8 cellular contexts compared by ENCODE assay signal in genomic region chr19:52786464-52787354, GRCh38. TPM values are rescaled to one million over a fixed set of nuclear protein-coding genes. Genes with fewer than 3 reads are reported as not detected.
DNase-seq lines count a peak whose midpoint lies in the region; ATAC-seq and TF ChIP-seq lines count a peak whose summit lies in the region.
"Not testable (repeated sequence)": the region's sequence is repeated elsewhere in the genome, so short reads cannot be mapped to it uniquely, and the experiment has no call there.

Gene ZNF600 (minus strand): TSS chr19:52786791. CDS start chr19:52778888, 7,903 bp downstream.

- peak within 1 kb of the TSS; percentile 74 for H3K4me3 ChIP-seq in mesendoderm (ENCODE audit: low read length)

- CTCF ChIA-PET in CD4-positive, alpha-beta T cell (lab: Charles Lee): not testable (repeated sequence)

- peak within 1 kb of the TSS; percentile 93 for H3K4me3 Mint-ChIP-seq in CD4-positive, alpha-beta T cell
- H3K4me3 Mint-ChIP-seq in endothelial cell (ENCODE audit: unreplicated experiment): peak within 1 kb of the TSS; percentile 90

- TF ChIP-seq CTCF in CD4-positive, alpha-beta T cell (IDR thresholded peaks at IDR 0.05); endothelial cell (IDR thresholded peaks at IDR 0.05; ENCODE audit: unreplicated experiment): not testable (repeated sequence)

- not testable (repeated sequence) for H3K9me3 ChIP-seq in CD4-positive, alpha-beta T cell (ENCODE audit: control insufficient read depth, low read length)

- peak within 1 kb of the TSS; percentile 46 for H3K27ac ChIP-seq in CD4-positive, alpha-beta T cell (ENCODE audit: low read depth, low read length)
- H3K27ac ChIP-seq in mesendoderm (ENCODE audit: low read depth, low read length): peak within 1 kb of the TSS; percentile 17

- H3K56ac ChIP-seq in mesendoderm (ENCODE audit: low read length): peak within 1 kb of the TSS; percentile 82

- H3K79me1 ChIP-seq in mesendoderm (ENCODE audit: low read length): not testable (repeated sequence)

- H3K36me3 ChIP-seq in mesendoderm (ENCODE audit: control insufficient read depth, insufficient read depth, low read length): not testable (repeated sequence)

- not testable (repeated sequence) for H3K27me3 Mint-ChIP-seq in CD4-positive, alpha-beta T cell; endothelial cell (ENCODE audit: unreplicated experiment)

- H3K9ac ChIP-seq in mesendoderm (ENCODE audit: low read length): peak within 1 kb of the TSS; percentile 78

- WGBS in mesendoderm (ENCODE audit: extremely low coverage, insufficient coverage, low lambda C conversion rate): no CpG with 5 or more reads among the region's 47 CpGs

- not testable (repeated sequence) for H2BK15ac ChIP-seq in mesendoderm (replicated peaks; ENCODE audit: low read depth)

- H3K18ac ChIP-seq in mesendoderm (ENCODE audit: low read length): peak within 1 kb of the TSS; percentile 61

- peak; percentile 26 to 78 (median 60) for DNase-seq in CD4-positive, alpha-beta T cell
- DNase-seq in OCI-M1 (lab: John Stamatoyannopoulos, UW): peak; percentile 91
- peak; percentile 68 for DNase-seq in activated T-cell treated with anti-CD3 and anti-CD28 coated beads for 1 hour (ENCODE audit: low read depth)
- DNase-seq in endothelial cell (ENCODE audit: low spot score): peak; percentile 70
- DNase-seq in mesendoderm: peak; percentile 92
- peak; percentile 56 to 79 (median 62) for DNase-seq in stimulated activated CD4-positive, alpha-beta T cell treated with anti-CD3 and anti-CD28 coated beads, TNF-alpha, amount 100 ng/mL, for 24 hours (ENCODE audit: low read depth in 3 of 3)

- not testable (repeated sequence) for H4K8ac ChIP-seq in mesendoderm (ENCODE audit: low read depth, low read length)

- POLR2A ChIA-PET in CD4-positive, alpha-beta T cell (lab: Charles Lee): interaction anchor here (0.7 kb wide), 1 partner anchor 72 kb away, joined by 3 read pairs; no protein-coding TSS in a partner anchor

- H3K9me3 Mint-ChIP-seq in CD4-positive, alpha-beta T cell; endothelial cell (ENCODE audit: unreplicated experiment): not testable (repeated sequence)

- H3K36me3 Mint-ChIP-seq in CD4-positive, alpha-beta T cell (ENCODE audit: low read depth): peaks cover 45% of the 10 kb centered on the region
- peaks cover 11% of the 10 kb centered on the region for H3K36me3 Mint-ChIP-seq in endothelial cell (ENCODE audit: low read depth, unreplicated experiment)

- H3K4me1 Mint-ChIP-seq in CD4-positive, alpha-beta T cell (ENCODE audit: low read depth): peaks cover 34% of the 10 kb centered on the region
- not testable (repeated sequence) for H3K4me1 Mint-ChIP-seq in endothelial cell (ENCODE audit: unreplicated experiment)

- peak within 1 kb of the TSS; percentile 85 for H3K4me2 ChIP-seq in mesendoderm (ENCODE audit: low read length)

- not testable (repeated sequence) for H3K4me1 ChIP-seq in mesendoderm (ENCODE audit: control insufficient read depth, low read depth, low read length)

- H3K79me2 ChIP-seq in mesendoderm (ENCODE audit: control insufficient read depth, insufficient read depth, low read length): not testable (repeated sequence)

- intact Hi-C loops in CD4-positive, alpha-beta T cell (cut with DNase I, micrococcal nuclease): loop anchor here in 1 of 2 experiments (10.0 kb wide), 1 partner anchor 158 kb away; no protein-coding TSS in a partner anchor

- not testable (repeated sequence) for H2BK5ac ChIP-seq in mesendoderm (ENCODE audit: low read length)

- not testable (repeated sequence) for H4K5ac ChIP-seq in mesendoderm (ENCODE audit: low read length)

- ATAC-seq in CD4-positive, alpha-beta T cell (ENCODE audit: poor library complexity): peak; percentile 92
- peak; percentile 99 for ATAC-seq in GM19397 (IDR thresholded peaks at IDR 0.05; ENCODE audit: unreplicated experiment)
- ATAC-seq in HG03565 (IDR thresholded peaks at IDR 0.05; ENCODE audit: unreplicated experiment): peak; percentile 68

- H3K27ac Mint-ChIP-seq in CD4-positive, alpha-beta T cell: peak within 1 kb of the TSS; percentile 82
- H3K27ac Mint-ChIP-seq in endothelial cell (ENCODE audit: unreplicated experiment): not testable (repeated sequence)

- H2BK120ac ChIP-seq in mesendoderm (ENCODE audit: low read depth, low read length): not testable (repeated sequence)

- not testable (repeated sequence) for H2AK5ac ChIP-seq in mesendoderm (ENCODE audit: low read length)

- H3K23ac ChIP-seq in mesendoderm (ENCODE audit: low read length): peak within 1 kb of the TSS; percentile 66

- H3K4ac ChIP-seq in mesendoderm (ENCODE audit: low read depth, low read length): not testable (repeated sequence)

- H3K27me3 ChIP-seq in CD4-positive, alpha-beta T cell (ENCODE audit: control insufficient read depth, insufficient read depth, low read length); mesendoderm (ENCODE audit: insufficient read depth, low read length, poor library complexity): not testable (repeated sequence)

RNA-seq across cellular contexts. Expression of gene ZNF600, which starts in this region (rescaled TPM):
- 10 to 100 TPM; 11.2 to 13.4 TPM for total RNA-seq in CD4-positive, alpha-beta T cell
- total RNA-seq in endothelial cell (ENCODE audit: unreplicated experiment): 6.6 TPM
- polyA plus RNA-seq in mesendoderm (2013, experiment 1 of 2): 19.5 TPM
- polyA plus RNA-seq in mesendoderm (2013, experiment 2 of 2): 19.6 TPM

Comparison
In these comparisons a context has a peak if more than half of its experiments do, and no peak if none do; other contexts are left out.
1. Peak in every context shown above with its lines: DNase-seq, ATAC-seq, H3K4me3 ChIP-seq and H3K27ac ChIP-seq.